In the genomic region with DNA sequence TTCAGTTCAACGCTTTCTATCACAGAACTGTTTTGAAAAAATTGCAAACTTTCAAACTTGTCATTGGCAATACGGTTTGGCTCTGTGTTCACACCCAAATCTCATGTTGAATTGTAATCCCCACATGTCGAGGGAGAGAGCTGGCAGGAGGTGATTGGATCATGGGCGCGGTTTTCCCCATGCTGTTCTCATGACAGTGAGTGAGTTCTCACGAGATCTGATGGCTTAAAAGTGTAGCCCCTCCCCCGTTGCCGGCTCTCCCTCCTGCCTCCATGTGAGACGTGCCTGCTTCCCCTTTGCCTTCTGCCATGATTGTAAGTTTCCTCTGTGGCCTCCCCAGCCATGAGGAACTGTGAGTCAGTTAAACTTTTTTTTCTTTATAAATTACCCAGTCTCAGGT, we compare ENCODE assay signal across 16 cellular contexts.
DNase-seq lines count a peak whose midpoint lies in the region; ATAC-seq, FAIRE-seq and TF ChIP-seq lines count a peak whose summit lies in the region.
"Had no signal": no experiment of that assay in that cellular context is flagged by ENCODE, and none has a peak within 500 bp of the region (broad histone marks: within the 10 kb centered on the region; RNA-seq: fewer than 3 reads in every experiment).

No MANE protein-coding gene starts in this region.

- TF ChIP-seq EP300 in K562 (IDR thresholded peaks at IDR 0.05; ENCODE audit: low read length): no peak

- intact Hi-C loops in Right ventricle myocardium inferior (cut with DNase I): no loop called here
- intact Hi-C loops in left ventricle myocardium superior (cut with micrococcal nuclease): no loop called here
- intact Hi-C loops in K562 (cut with micrococcal nuclease): no loop called here
- intact Hi-C loops in sciatic nerve (cut with DNase I): no loop called here

- no peak for FAIRE-seq in K562 (lab: Jason Lieb, UNC)
- FAIRE-seq: G401.6, GM12892 had no signal

- H3K27me3 ChIP-seq in K562 (ENCODE audit: control insufficient read depth in 2 of 2, insufficient read depth in 2 of 2, low read length in 2 of 2): peaks cover 0 to 5% of the 10 kb centered on the region in 2 experiments; a peak in 1 of 5 replicates

- in situ Hi-C loops in K562 (cut with MboI): no loop called here

- TF ChIP-seq POLR2A in K562 (conservative IDR thresholded peaks at IDR 0.05): no peak

- no peak for TF ChIP-seq CTCF in K562 (IDR thresholded peaks at IDR 0.05 in 2 of 3, conservative IDR thresholded peaks at IDR 0.05 in 1 of 3; ENCODE audit: insufficient read depth in 2 of 3, low read depth in 1 of 3, low read length in 3 of 3)

- no TSS peak for BruUV-seq in K562 (replicated peaks; lab: Mats Ljungman, UMichigan)

- no peak for ATAC-seq in Right ventricle myocardium inferior
- no peak for ATAC-seq in left ventricle myocardium superior
- ATAC-seq in K562: no peak
- ATAC-seq in HG02571 (IDR thresholded peaks at IDR 0.05; ENCODE audit: unreplicated experiment): no peak
- no peak for ATAC-seq in sciatic nerve

- H3K4me3 ChIP-seq in K562: no peak overlapping the region

- H3K4me2 ChIP-seq in K562 (ENCODE audit: insufficient read depth, low read length): no peak overlapping the region

- H3K9me3 ChIP-seq in K562 (replicated peaks; ENCODE audit: control insufficient read depth, insufficient read depth, low read depth, low read length): no peaks in the 10 kb centered on the region

- no peak overlapping the region for H2AFZ ChIP-seq in K562 (ENCODE audit: low read depth, low read length)

- H3K27ac ChIP-seq in K562 (ENCODE audit: extremely low read depth, low read depth, low read length): no peak overlapping the region

- POLR2A ChIA-PET in K562 (lab: Yijun Ruan, JAX): no interaction called here

- no peaks in the 10 kb centered on the region for H3K36me3 ChIP-seq in K562 (ENCODE audit: control insufficient read depth, insufficient read depth, low read length)

- no peaks in the 10 kb centered on the region for H3K79me2 ChIP-seq in K562 (ENCODE audit: control insufficient read depth, insufficient read depth, low read length)

- 0% methylated on average over 7 of the region's 9 CpGs for WGBS in K562 (ENCODE audit: insufficient coverage, low coverage, missing lambda C conversion rate)

- CTCF ChIA-PET in K562 (lab: Yijun Ruan, JAX; ENCODE audit: low intra/inter-chr PET ratio): no interaction called here

- TF ChIP-seq RAD21 in K562 (CRISPR knock-in tag; conservative IDR thresholded peaks at IDR 0.05 in 1 of 2, IDR thresholded peaks at IDR 0.05 in 1 of 2): no peak

- DNase-seq in Right ventricle myocardium inferior (ENCODE audit: missing footprints) (peak; percentile 56), left ventricle myocardium superior (no peak), MV-4-11 (lab: John Stamatoyannopoulos, UW) (peak; percentile 0), K562 (ENCODE audit: extremely low read depth in 1 of 4, low spot score in 3 of 4) (no peak), sciatic nerve (ENCODE audit: low spot score) (no peak)
- DNase-seq: C1 segment of cervical spinal cord; Calu3; CD4-positive, alpha-beta memory T cell; COR-L47; DND-41; GOT3; H7; HCEC 1CT had no signal

- no peaks in the 10 kb centered on the region for H4K20me1 ChIP-seq in K562 (replicated peaks; ENCODE audit: control insufficient read depth, insufficient read depth, low read length)

- H3K4me1 ChIP-seq in K562 (replicated peaks in 1 of 2; ENCODE audit: control insufficient read depth in 2 of 2, insufficient read depth in 2 of 2, low read length in 2 of 2): no peaks in the 10 kb centered on the region

- H3K9me1 ChIP-seq in K562 (ENCODE audit: control insufficient read depth, insufficient read depth, low read length): no peaks in the 10 kb centered on the region

- H3K9ac ChIP-seq in K562 (ENCODE audit: insufficient read depth in 1 of 2, low read depth in 2 of 2, low read length in 2 of 2): no peak overlapping the region

TF ChIP-seq in K562, 482 proteins besides CTCF, POLR2A, EP300 and RAD21 (continues in another document):
- TF ChIP-seq MGA (IDR thresholded peaks at IDR 0.05) (0 out of 2 replicates have a peak, but pooled peaks have one; percentile 27), BRCA1 (IDR thresholded peaks at IDR 0.05) (no peak), BRCA1 (CRISPR knock-in tag; IDR thresholded peaks at IDR 0.05) (no peak), FOXP1 (CRISPR knock-in tag; IDR thresholded peaks at IDR 0.05) (no peak), L3MBTL2 (IDR thresholded peaks at IDR 0.05) (peak; percentile 64; the same call in 1 of the 2 replicates)
- TF ChIP-seq, protein P1, sequence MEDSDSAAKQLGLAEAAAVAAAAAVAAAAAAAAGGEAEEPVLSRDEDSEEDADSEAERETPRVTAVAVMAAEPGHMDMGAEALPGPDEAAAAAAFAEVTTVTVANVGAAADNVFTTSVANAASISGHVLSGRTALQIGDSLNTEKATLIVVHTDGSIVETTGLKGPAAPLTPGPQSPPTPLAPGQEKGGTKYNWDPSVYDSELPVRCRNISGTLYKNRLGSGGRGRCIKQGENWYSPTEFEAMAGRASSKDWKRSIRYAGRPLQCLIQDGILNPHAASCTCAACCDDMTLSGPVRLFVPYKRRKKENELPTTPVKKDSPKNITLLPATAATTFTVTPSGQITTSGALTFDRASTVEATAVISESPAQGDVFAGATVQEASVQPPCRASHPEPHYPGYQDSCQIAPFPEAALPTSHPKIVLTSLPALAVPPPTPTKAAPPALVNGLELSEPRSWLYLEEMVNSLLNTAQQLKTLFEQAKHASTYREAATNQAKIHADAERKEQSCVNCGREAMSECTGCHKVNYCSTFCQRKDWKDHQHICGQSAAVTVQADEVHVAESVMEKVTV (CRISPR knock-in tag; IDR thresholded peaks at IDR 0.05): no peak

Comparison
In these comparisons a context has a peak if more than half of its experiments do, and no peak if none do; other contexts are left out.
1. DNase-seq: peak in Right ventricle myocardium inferior (single experiment) and MV-4-11 (single experiment); none in left ventricle myocardium superior (single experiment), K562 (0 of 4) and sciatic nerve (single experiment).